9 cellular contexts compared by ENCODE assay signal in the genomic region with DNA sequence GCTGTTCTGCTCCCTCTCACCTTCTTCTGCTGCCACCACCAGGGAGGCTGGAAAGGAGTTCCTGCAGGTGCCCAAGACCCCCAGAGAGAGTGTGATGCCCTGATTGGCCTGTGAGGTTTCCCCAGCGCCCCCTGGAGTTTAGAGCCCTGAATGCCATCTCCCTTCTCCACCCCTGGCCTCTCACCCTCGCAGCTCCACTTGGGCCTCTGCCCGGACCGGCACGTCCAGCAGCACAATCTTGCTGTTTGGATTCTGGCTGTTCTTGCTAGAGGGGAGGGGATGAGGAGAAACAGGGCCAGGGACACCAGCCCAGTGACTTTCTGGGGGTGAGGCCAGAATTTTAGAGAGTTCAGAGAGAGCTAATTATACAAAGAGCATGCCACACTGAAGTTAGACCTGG. TPM values are rescaled to one million over a fixed set of nuclear protein-coding genes. Genes with fewer than 3 reads are reported as not detected.
DNase-seq lines count a peak whose midpoint lies in the region; ATAC-seq and TF ChIP-seq lines count a peak whose summit lies in the region.
"Had no signal": no experiment of that assay in that cellular context is flagged by ENCODE, and none has a peak within 500 bp of the region (broad histone marks: within the 10 kb centered on the region; RNA-seq: fewer than 3 reads in every experiment).

No MANE protein-coding gene starts in this region.

- no peaks in the 10 kb centered on the region for H3K36me3 Mint-ChIP-seq in activated CD4-positive, alpha-beta T cell treated with anti-CD3 and anti-CD28 coated beads, Interleukin-2, amount 10 ng/mL, durations not matched to agents 24 days and 14 days (ENCODE audit: low read depth)
- H3K36me3 Mint-ChIP-seq: CD4-positive, alpha-beta memory T cell had no signal

- H3K4me2 ChIP-seq in PC-3 (ENCODE audit: low read length) = no peak overlapping the region

- H3K9me3 ChIP-seq in PC-3 (ENCODE audit: low read length) = no peaks in the 10 kb centered on the region

- no peaks in the 10 kb centered on the region for H3K79me2 ChIP-seq in PC-3 (ENCODE audit: low read length)

- no peaks in the 10 kb centered on the region for H4K20me1 ChIP-seq in PC-3 (ENCODE audit: low read length)

- no peak overlapping the region for H3K9ac ChIP-seq in PC-3 (ENCODE audit: low read length)

- no peaks in the 10 kb centered on the region for H3K27me3 ChIP-seq in PC-3 (ENCODE audit: low read length)

- intact Hi-C loops in activated CD4-positive, alpha-beta T cell treated with anti-CD3 and anti-CD28 coated beads, Interleukin-2, amount 10 ng/mL, durations not matched to agents 24 days and 14 days (cut with micrococcal nuclease) = no loop called here
- intact Hi-C loops in PC-3 (cut with micrococcal nuclease) = no loop called here
- intact Hi-C loops in sciatic nerve (cut with DNase I) = no loop called here

- POLR2A ChIA-PET in PC-3 (lab: Charles Lee; ENCODE audit: unreplicated experiment) = no interaction called here

- no TSS peak for BruUV-seq in PC-3 (replicated peaks; lab: Mats Ljungman, UMichigan)

- no peak overlapping the region for H3K27ac Mint-ChIP-seq in activated CD4-positive, alpha-beta T cell treated with anti-CD3 and anti-CD28 coated beads, Interleukin-2, amount 10 ng/mL, durations not matched to agents 24 days and 14 days
- H3K27ac Mint-ChIP-seq: CD4-positive, alpha-beta memory T cell had no signal

- no peaks in the 10 kb centered on the region for H3F3A ChIP-seq in PC-3 (ENCODE audit: low read length, unreplicated experiment)

- H3K9me3 Mint-ChIP-seq in activated CD4-positive, alpha-beta T cell treated with anti-CD3 and anti-CD28 coated beads, Interleukin-2, amount 10 ng/mL, durations not matched to agents 24 days and 14 days = no peaks in the 10 kb centered on the region
- H3K9me3 Mint-ChIP-seq: CD4-positive, alpha-beta memory T cell had no signal

- no peak overlapping the region for H3K27ac ChIP-seq in PC-3 (ENCODE audit: low read length)

- CTCF ChIA-PET in PC-3 (lab: Charles Lee) = interaction anchor here (0.7 to 1.1 kb wide), 2 partner anchors 9 to 13 kb away, joined by 3 to 4 read pairs; a partner anchor contains a TSS

- H3K4me3 ChIP-seq in PC-3 (ENCODE audit: low read length) = no peak overlapping the region
- no peak overlapping the region for H3K4me3 ChIP-seq in foreskin fibroblast (ENCODE audit: low read depth in 1 of 2, low read length in 2 of 2)

- no peak overlapping the region for H3K4me3 Mint-ChIP-seq in activated CD4-positive, alpha-beta T cell treated with anti-CD3 and anti-CD28 coated beads, Interleukin-2, amount 10 ng/mL, durations not matched to agents 24 days and 14 days
- H3K4me3 Mint-ChIP-seq: CD4-positive, alpha-beta memory T cell had no signal

- peaks cover 6% of the 10 kb centered on the region for H3K27me3 Mint-ChIP-seq in activated CD4-positive, alpha-beta T cell treated with anti-CD3 and anti-CD28 coated beads, Interleukin-2, amount 10 ng/mL, durations not matched to agents 24 days and 14 days

- no peaks in the 10 kb centered on the region for H3K4me1 Mint-ChIP-seq in activated CD4-positive, alpha-beta T cell treated with anti-CD3 and anti-CD28 coated beads, Interleukin-2, amount 10 ng/mL, durations not matched to agents 24 days and 14 days
- H3K4me1 Mint-ChIP-seq: CD4-positive, alpha-beta memory T cell had no signal

- peak; percentile 72 for TF ChIP-seq CTCF in PC-3 (conservative IDR thresholded peaks at IDR 0.05; ENCODE audit: low read depth, low read length)
- TF ChIP-seq CTCF in foreskin fibroblast (IDR thresholded peaks at IDR 0.05; ENCODE audit: low read depth, low read length) = peak; percentile 40

- no peaks in the 10 kb centered on the region for H3K36me3 ChIP-seq in PC-3 (ENCODE audit: low read depth, low read length)

- no peaks in the 10 kb centered on the region for H3K9me2 ChIP-seq in PC-3 (replicated peaks; ENCODE audit: low read length)

- no peaks in the 10 kb centered on the region for H3K4me1 ChIP-seq in PC-3 (ENCODE audit: insufficient read depth, low read length)

- H2AFZ ChIP-seq in PC-3 (ENCODE audit: low read length) = no peak overlapping the region

- ATAC-seq in PC-3 (peak; percentile 53; the same call in 1 of the 2 replicates), sciatic nerve (peak; percentile 68), GM19395 (IDR thresholded peaks at IDR 0.05; ENCODE audit: unreplicated experiment) (no peak), GM21825 (IDR thresholded peaks at IDR 0.05; ENCODE audit: unreplicated experiment) (no peak)

- peak; percentile 69 for DNase-seq in activated CD4-positive, alpha-beta T cell treated with anti-CD3 and anti-CD28 coated beads, Interleukin-2, amount 10 ng/mL, durations not matched to agents 24 days and 14 days
- no peak for DNase-seq in activated CD4-positive, alpha-beta T cell treated with anti-CD3 and anti-CD28 coated beads, Interleukin-2, amount 50 U/mL, for 4 hours
- DNase-seq in PC-3 (peak; percentile 26), foreskin fibroblast (peak in 1 of 2 donors; percentile 61), sciatic nerve (ENCODE audit: low spot score) (no peak)
- DNase-seq in central memory CD4-positive, alpha-beta T cell = no peak
- DNase-seq: CD4-positive, alpha-beta memory T cell had no signal

RNA-seq across cellular contexts. Expression of a gene that starts 12.5 kb away (rescaled TPM):
- 0.21 and 0.26 TPM in 2 replicates for total RNA-seq in activated CD4-positive, alpha-beta T cell treated with anti-CD3 and anti-CD28 coated beads, Interleukin-2, amount 10 ng/mL, durations not matched to agents 24 days and 14 days
- 16.3 and 22.6 TPM in 2 replicates for total RNA-seq in PC-3 (2014; rRNA removed)
- 3.7 TPM for total RNA-seq in sciatic nerve

RNA-seq across cellular contexts. Expression of a gene that starts 13.3 kb away (rescaled TPM):
- total RNA-seq in activated CD4-positive, alpha-beta T cell treated with anti-CD3 and anti-CD28 coated beads, Interleukin-2, amount 10 ng/mL, durations not matched to agents 24 days and 14 days = 0.65 and 0.85 TPM in 2 replicates
- total RNA-seq in PC-3 (2014; rRNA removed) (3.1 and 7.1 TPM in 2 replicates), sciatic nerve (6.2 TPM)

RNA-seq across cellular contexts. Expression of a gene that starts 31.0 kb away (rescaled TPM):
- 33.0 and 34.6 TPM in 2 replicates for total RNA-seq in activated CD4-positive, alpha-beta T cell treated with anti-CD3 and anti-CD28 coated beads, Interleukin-2, amount 10 ng/mL, durations not matched to agents 24 days and 14 days
- total RNA-seq in PC-3 (2014; rRNA removed) (400 and 465 TPM in 2 replicates), sciatic nerve (169 TPM)

RNA-seq across cellular contexts. Expression of a gene that starts 51.5 kb away (rescaled TPM):
- total RNA-seq in activated CD4-positive, alpha-beta T cell treated with anti-CD3 and anti-CD28 coated beads, Interleukin-2, amount 10 ng/mL, durations not matched to agents 24 days and 14 days = 172 TPM in 2 replicates
- total RNA-seq in PC-3 (2014; rRNA removed) = 726 and 797 TPM in 2 replicates
- total RNA-seq in sciatic nerve = 91.6 TPM

Comparison
In these comparisons a context has a peak if more than half of its experiments do, and no peak if none do; other contexts are left out.
1. DNase-seq: peak in activated CD4-positive, alpha-beta T cell treated with anti-CD3 and anti-CD28 coated beads, Interleukin-2, amount 10 ng/mL, durations not matched to agents 24 days and 14 days (single experiment) and PC-3 (single experiment); none in activated CD4-positive, alpha-beta T cell treated with anti-CD3 and anti-CD28 coated beads, Interleukin-2, amount 50 U/mL, for 4 hours (0 of 2), sciatic nerve (single experiment) and central memory CD4-positive, alpha-beta T cell (single experiment).
2. ATAC-seq: peak in PC-3 (single experiment) and sciatic nerve (single experiment); none in GM19395 (single experiment) and GM21825 (single experiment).